ENCODE assay signal across 8 cellular contexts in genomic region chr10:101818119-101818957, GRCh38. TPM values are rescaled to one million over a fixed set of nuclear protein-coding genes. Genes with fewer than 3 reads are reported as not detected.
DNase-seq lines count a peak whose midpoint lies in the region; ATAC-seq and TF ChIP-seq lines count a peak whose summit lies in the region.

OGA (minus strand) TSS chr10:101818444; CDS start chr10:101818022, 422 bp downstream.

- H3K9me3 Mint-ChIP-seq in CD14-positive monocyte = no peaks in the 10 kb centered on the region

- peak within 1 kb of the TSS; percentile 91 to 96 (median 93) for H3K27ac Mint-ChIP-seq in CD14-positive monocyte

- intact Hi-C loops in CD14-positive monocyte (cut with micrococcal nuclease) (loop anchor here in 1 of 2 donors (10.0 kb wide), 1 partner anchor 464 kb away; the partner anchor contains the start of gene BTRC), left lung (cut with DNase I) (no loop called here)

- H3K27me3 ChIP-seq in left lung = no peaks in the 10 kb centered on the region

- peaks cover 2 to 15% of the 10 kb centered on the region in 2 donors for H3K36me3 Mint-ChIP-seq in CD14-positive monocyte

- peaks cover 27 to 46% of the 10 kb centered on the region in 2 donors for H3K4me1 ChIP-seq in left lung

- H3K36me3 ChIP-seq in left lung = no peaks in the 10 kb centered on the region

- H3K27ac ChIP-seq in left lung = peak within 1 kb of the TSS; percentile 94

- DNase-seq in CD14-positive monocyte (ENCODE audit: low spot score) (peak; percentile 99), NCI-H82 (lab: John Stamatoyannopoulos, UW) (peak; percentile 99), dermis blood vessel endothelial cell (peak; percentile 100), left lung (peak; percentile 99)
- peak; percentile 96 to 97 for DNase-seq in activated CD4-positive, alpha-beta T cell treated with anti-CD3 and anti-CD28 coated beads, Interleukin-2, amount 50 U/mL, for 48 hours
- peak; percentile 94 for DNase-seq in stimulated activated CD4-positive, alpha-beta T cell treated with anti-CD3 and anti-CD28 coated beads, Interleukin-2, amount 100 ng/mL, for 48 hours

- ATAC-seq in GM19397 (IDR thresholded peaks at IDR 0.05; ENCODE audit: unreplicated experiment) (peak; percentile 74), HG03571 (IDR thresholded peaks at IDR 0.05; ENCODE audit: unreplicated experiment) (peak; percentile 84), left lung (peak; percentile 92)

- H3K4me3 ChIP-seq in left lung = peak within 1 kb of the TSS; percentile 97 to 100

- H3K4me1 Mint-ChIP-seq in CD14-positive monocyte = peaks cover 46% of the 10 kb centered on the region

- H3K27me3 Mint-ChIP-seq in CD14-positive monocyte (ENCODE audit: low read depth in 3 of 3) = no peaks in the 10 kb centered on the region

- H3K9me3 ChIP-seq in left lung = no peaks in the 10 kb centered on the region

- TF ChIP-seq CTCF in CD14-positive monocyte (IDR thresholded peaks at IDR 0.05) = no peak
- no peak for TF ChIP-seq CTCF in left lung (IDR thresholded peaks at IDR 0.05)

- peak within 1 kb of the TSS; percentile 94 to 98 for H3K4me3 Mint-ChIP-seq in CD14-positive monocyte

RNA-seq across cellular contexts. Expression of gene OGA, which starts in this region (rescaled TPM):
- polyA plus RNA-seq in CD14-positive monocyte = 10 to 100 TPM in 1 of 2 donors, 1 to 10 TPM in 1; 6.9 to 15.3 TPM
- total RNA-seq in dermis blood vessel endothelial cell (96.1 and 99.1 TPM in 2 replicates), left lung (10 to 100 TPM; 72.6 to 87.0 TPM)

Comparison
In these comparisons a context has a peak if more than half of its experiments do, and no peak if none do; other contexts are left out.
1. Peak in every context shown above with its lines: DNase-seq, ATAC-seq, H3K4me3 ChIP-seq and H3K27ac ChIP-seq.